In genomic region chr17:36856169-36856568, GRCh38 we compare ENCODE assay signal across 17 cellular contexts.
"Had no signal": no experiment of that assay in that cellular context is flagged by ENCODE, and none has a peak within 500 bp of the region (broad histone marks: within the 10 kb centered on the region; RNA-seq: fewer than 3 reads in every experiment).

No MANE protein-coding gene starts in this region.

- H3K4me2 ChIP-seq: hepatocyte had no signal

- H3K27ac ChIP-seq: coronary artery, hepatocyte, thyroid gland, WERI-Rb-1 had no signal

- H3K27me3 ChIP-seq: thyroid gland had no signal

- H2AFZ ChIP-seq: hepatocyte had no signal

- H3K36me3 ChIP-seq: thyroid gland, WERI-Rb-1 had no signal

- H3K36me3 Mint-ChIP-seq: naive thymus-derived CD4-positive, alpha-beta T cell had no signal

- H3K9me3 ChIP-seq: thyroid gland had no signal

- H3K9me3 Mint-ChIP-seq: activated naive CD8-positive, alpha-beta T cell treated with anti-CD3 and anti-CD28 coated beads, Interleukin-2, amount 50 U/mL, for 24 hours; activated T-helper 1 cell treated with anti-CD3 and anti-CD28 coated beads, Interleukin-12 subunit alpha, Interleukin-12 subunit beta, Interleukin-2, Interleukin-4 antibody, amounts not matched to agents 30 ng/mL and 10 ng/mL and 1 ng/mL, durations not matched to agents 14 hours and 24 hours and 36 hours had no signal

- H3K4me3 Mint-ChIP-seq: activated CD8-positive, alpha-beta T cell treated with anti-CD3 and anti-CD28 coated beads, Interleukin-2, amount 10 ng/mL, durations not matched to agents 7 days and 5 days; activated naive CD8-positive, alpha-beta T cell treated with anti-CD3 and anti-CD28 coated beads, Interleukin-2, amount 50 U/mL, for 24 hours; activated T-helper 1 cell treated with anti-CD3 and anti-CD28 coated beads, Interleukin-12 subunit alpha, Interleukin-12 subunit beta, Interleukin-2, Interleukin-4 antibody, amounts not matched to agents 30 ng/mL and 10 ng/mL and 1 ng/mL, durations not matched to agents 14 hours and 24 hours and 36 hours; naive thymus-derived CD4-positive, alpha-beta T cell had no signal

- H3K27ac Mint-ChIP-seq: activated CD8-positive, alpha-beta T cell treated with anti-CD3 and anti-CD28 coated beads, Interleukin-2, amount 10 ng/mL, durations not matched to agents 7 days and 5 days; activated naive CD8-positive, alpha-beta T cell treated with anti-CD3 and anti-CD28 coated beads, Interleukin-2, amount 50 U/mL, for 24 hours; activated T-helper 1 cell treated with anti-CD3 and anti-CD28 coated beads, Interleukin-12 subunit alpha, Interleukin-12 subunit beta, Interleukin-2, Interleukin-4 antibody, amounts not matched to agents 30 ng/mL and 10 ng/mL and 1 ng/mL, durations not matched to agents 14 hours and 24 hours and 36 hours; naive thymus-derived CD4-positive, alpha-beta T cell had no signal

- H3K4me3 ChIP-seq: coronary artery, hepatocyte, lung, thyroid gland had no signal

- DNase-seq: activated CD4-positive, alpha-beta T cell treated with anti-CD3 and anti-CD28 coated beads for 4 hours; activated CD8-positive, alpha-beta memory T cell treated with anti-CD3 and anti-CD28 coated beads, Interleukin-2, amount 50 U/mL, for 48 hours; activated CD8-positive, alpha-beta T cell treated with anti-CD3 and anti-CD28 coated beads, Interleukin-2, amount 10 ng/mL, durations not matched to agents 7 days and 5 days; activated naive CD4-positive, alpha-beta T cell treated with Interleukin-2 at 50 U/mL for 16 hours; activated naive CD8-positive, alpha-beta T cell treated with anti-CD3 and anti-CD28 coated beads, Interleukin-2, amount 50 U/mL, for 24 hours; central memory CD4-positive, alpha-beta T cell; effector CD8-positive, alpha-beta T cell; naive thymus-derived CD4-positive, alpha-beta T cell; right cardiac atrium; small intestine; T-helper 9 cell; thyroid gland; WERI-Rb-1 had no signal

- H3K4me1 ChIP-seq: thyroid gland had no signal

- ATAC-seq: activated CD8-positive, alpha-beta T cell treated with anti-CD3 and anti-CD28 coated beads, Interleukin-2, amount 10 ng/mL, durations not matched to agents 7 days and 5 days; activated naive CD8-positive, alpha-beta T cell treated with anti-CD3 and anti-CD28 coated beads, Interleukin-2, amount 50 U/mL, for 24 hours; naive thymus-derived CD4-positive, alpha-beta T cell; right cardiac atrium had no signal
